1 cellular context compared by ENCODE assay signal in the genomic region with DNA sequence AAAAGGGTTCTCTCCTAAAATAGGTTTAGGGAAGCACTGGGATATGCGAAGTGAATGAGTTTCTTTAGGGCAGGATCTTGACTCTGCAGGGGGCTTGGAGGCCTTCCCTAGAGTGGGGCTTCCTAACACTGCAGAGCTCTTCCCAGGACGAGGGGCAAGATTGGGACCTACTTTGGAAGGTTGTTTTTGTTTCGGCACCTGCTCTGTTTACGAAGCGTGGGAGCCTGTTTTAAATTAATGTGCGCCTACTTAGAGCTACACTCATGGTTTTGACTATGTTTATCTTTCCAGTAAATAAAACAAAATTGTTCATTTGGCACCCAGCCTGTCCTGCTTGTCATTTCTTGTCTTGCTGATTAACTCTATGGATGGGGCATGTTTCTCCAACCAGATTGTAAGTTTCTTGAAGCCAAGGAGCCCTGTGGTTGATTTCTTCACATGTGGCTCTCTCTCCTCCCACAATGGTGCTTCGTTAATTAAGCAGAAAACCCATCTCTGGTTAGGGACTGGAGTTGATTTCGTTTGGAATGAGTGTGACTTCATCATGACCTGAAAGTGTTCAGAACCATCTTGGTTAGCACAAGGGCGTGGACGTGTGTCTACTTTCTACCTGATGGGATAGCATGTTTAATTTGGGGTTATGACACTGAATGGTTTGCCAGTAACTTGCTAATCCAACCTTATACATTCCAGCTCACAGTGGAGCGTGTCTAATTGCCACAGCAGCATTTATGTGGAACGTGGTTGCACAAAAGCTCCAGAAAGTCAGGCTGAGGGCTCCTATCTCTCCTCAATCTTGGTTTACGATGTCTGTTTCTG.
TF ChIP-seq lines count a peak whose summit lies in the region.

No MANE protein-coding gene starts in this region.

TF ChIP-seq in HEK293, 187 proteins besides CTCF, POLR2A, EP300 and RAD21 (continued from another document and continues in another):
- TF ChIP-seq ZFP69B (tag by site-specific recombination; IDR thresholded peaks at IDR 0.05): peak; percentile 48; the same call in 1 of the 2 replicates
- TF ChIP-seq, protein P1, sequence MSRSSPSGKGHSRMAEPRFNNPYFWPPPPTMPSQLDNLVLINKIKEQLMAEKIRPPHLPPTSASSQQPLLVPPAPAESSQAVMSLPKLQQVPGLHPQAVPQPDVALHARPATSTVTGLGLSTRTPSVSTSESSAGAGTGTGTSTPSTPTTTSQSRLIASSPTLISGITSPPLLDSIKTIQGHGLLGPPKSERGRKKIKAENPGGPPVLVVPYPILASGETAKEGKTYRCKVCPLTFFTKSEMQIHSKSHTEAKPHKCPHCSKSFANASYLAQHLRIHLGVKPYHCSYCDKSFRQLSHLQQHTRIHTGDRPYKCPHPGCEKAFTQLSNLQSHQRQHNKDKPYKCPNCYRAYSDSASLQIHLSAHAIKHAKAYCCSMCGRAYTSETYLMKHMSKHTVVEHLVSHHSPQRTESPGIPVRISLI (tag by site-specific recombination; IDR thresholded peaks at IDR 0.05): 0 out of 2 replicates have a peak, but pooled peaks have one; percentile 11
- TF ChIP-seq, protein P2, sequence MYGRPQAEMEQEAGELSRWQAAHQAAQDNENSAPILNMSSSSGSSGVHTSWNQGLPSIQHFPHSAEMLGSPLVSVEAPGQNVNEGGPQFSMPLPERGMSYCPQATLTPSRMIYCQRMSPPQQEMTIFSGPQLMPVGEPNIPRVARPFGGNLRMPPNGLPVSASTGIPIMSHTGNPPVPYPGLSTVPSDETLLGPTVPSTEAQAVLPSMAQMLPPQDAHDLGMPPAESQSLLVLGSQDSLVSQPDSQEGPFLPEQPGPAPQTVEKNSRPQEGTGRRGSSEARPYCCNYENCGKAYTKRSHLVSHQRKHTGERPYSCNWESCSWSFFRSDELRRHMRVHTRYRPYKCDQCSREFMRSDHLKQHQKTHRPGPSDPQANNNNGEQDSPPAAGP (tag by site-specific recombination; IDR thresholded peaks at IDR 0.05): peak; percentile 82; the same call in 1 of the 2 replicates
- peak; percentile 90 for TF ChIP-seq ZNF366 (tag by site-specific recombination; conservative IDR thresholded peaks at IDR 0.05)
- no peak for TF ChIP-seq ZNF658 (tag by site-specific recombination; IDR thresholded peaks at IDR 0.05)
- TF ChIP-seq ZNF16 (tag by site-specific recombination; IDR thresholded peaks at IDR 0.05; ENCODE audit: low read depth): no peak
- TF ChIP-seq, protein P3, sequence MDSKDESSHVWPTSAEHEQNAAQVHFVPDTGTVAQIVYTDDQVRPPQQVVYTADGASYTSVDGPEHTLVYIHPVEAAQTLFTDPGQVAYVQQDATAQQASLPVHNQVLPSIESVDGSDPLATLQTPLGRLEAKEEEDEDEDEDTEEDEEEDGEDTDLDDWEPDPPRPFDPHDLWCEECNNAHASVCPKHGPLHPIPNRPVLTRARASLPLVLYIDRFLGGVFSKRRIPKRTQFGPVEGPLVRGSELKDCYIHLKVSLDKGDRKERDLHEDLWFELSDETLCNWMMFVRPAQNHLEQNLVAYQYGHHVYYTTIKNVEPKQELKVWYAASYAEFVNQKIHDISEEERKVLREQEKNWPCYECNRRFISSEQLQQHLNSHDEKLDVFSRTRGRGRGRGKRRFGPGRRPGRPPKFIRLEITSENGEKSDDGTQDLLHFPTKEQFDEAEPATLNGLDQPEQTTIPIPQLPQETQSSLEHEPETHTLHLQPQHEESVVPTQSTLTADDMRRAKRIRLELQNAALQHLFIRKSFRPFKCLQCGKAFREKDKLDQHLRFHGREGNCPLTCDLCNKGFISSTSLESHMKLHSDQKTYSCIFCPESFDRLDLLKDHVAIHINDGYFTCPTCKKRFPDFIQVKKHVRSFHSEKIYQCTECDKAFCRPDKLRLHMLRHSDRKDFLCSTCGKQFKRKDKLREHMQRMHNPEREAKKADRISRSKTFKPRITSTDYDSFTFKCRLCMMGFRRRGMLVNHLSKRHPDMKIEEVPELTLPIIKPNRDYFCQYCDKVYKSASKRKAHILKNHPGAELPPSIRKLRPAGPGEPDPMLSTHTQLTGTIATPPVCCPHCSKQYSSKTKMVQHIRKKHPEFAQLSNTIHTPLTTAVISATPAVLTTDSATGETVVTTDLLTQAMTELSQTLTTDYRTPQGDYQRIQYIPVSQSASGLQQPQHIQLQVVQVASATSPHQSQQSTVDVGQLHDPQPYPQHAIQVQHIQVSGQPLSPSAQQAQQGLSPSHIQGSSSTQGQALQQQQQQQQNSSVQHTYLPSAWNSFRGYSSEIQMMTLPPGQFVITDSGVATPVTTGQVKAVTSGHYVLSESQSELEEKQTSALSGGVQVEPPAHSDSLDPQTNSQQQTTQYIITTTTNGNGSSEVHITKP (tag by site-specific recombination; IDR thresholded peaks at IDR 0.05): peak; percentile 74
- TF ChIP-seq ZNF391 (tag by site-specific recombination; IDR thresholded peaks at IDR 0.05; ENCODE audit: borderline replicate concordance, low read depth): no peak
- TF ChIP-seq BCL11A (tag by site-specific recombination; IDR thresholded peaks at IDR 0.05; ENCODE audit: low read depth): peak; percentile 72
- no peak for TF ChIP-seq ZNF155 (tag by site-specific recombination; IDR thresholded peaks at IDR 0.05)
- no peak; the same call in 1 of the 2 replicates for TF ChIP-seq KLF7 (tag by site-specific recombination; IDR thresholded peaks at IDR 0.05; ENCODE audit: borderline replicate concordance)
- TF ChIP-seq SCRT2 (tag by site-specific recombination; IDR thresholded peaks at IDR 0.05): 0 out of 2 replicates have a peak, but pooled peaks have one; percentile 27
- no peak for TF ChIP-seq HOXC10 (CRISPR knock-in tag; IDR thresholded peaks at IDR 0.05)
- peak; percentile 30; the same call in 1 of the 2 replicates for TF ChIP-seq ZNF184 (tag by site-specific recombination; IDR thresholded peaks at IDR 0.05)
- no peak for TF ChIP-seq ZNF146 (tag by site-specific recombination; IDR thresholded peaks at IDR 0.05)
- peak; percentile 57; the same call in 1 of the 2 replicates for TF ChIP-seq ZNF596 (tag by site-specific recombination; IDR thresholded peaks at IDR 0.05)
- no peak for TF ChIP-seq ZNF549 (tag by site-specific recombination; IDR thresholded peaks at IDR 0.05)
- no peak for TF ChIP-seq ZNF221 (tag by site-specific recombination; IDR thresholded peaks at IDR 0.05; ENCODE audit: borderline replicate concordance)
- TF ChIP-seq, protein P4, sequence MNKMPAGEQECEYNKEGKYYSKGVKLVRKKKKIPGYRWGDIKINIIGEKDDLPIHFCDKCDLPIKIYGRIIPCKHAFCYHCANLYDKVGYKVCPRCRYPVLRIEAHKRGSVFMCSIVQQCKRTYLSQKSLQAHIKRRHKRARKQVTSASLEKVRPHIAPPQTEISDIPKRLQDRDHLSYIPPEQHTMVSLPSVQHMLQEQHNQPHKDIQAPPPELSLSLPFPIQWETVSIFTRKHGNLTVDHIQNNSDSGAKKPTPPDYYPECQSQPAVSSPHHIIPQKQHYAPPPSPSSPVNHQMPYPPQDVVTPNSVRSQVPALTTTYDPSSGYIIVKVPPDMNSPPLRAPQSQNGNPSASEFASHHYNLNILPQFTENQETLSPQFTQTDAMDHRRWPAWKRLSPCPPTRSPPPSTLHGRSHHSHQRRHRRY (tag by site-specific recombination; IDR thresholded peaks at IDR 0.05): no peak
- peak; percentile 57 for TF ChIP-seq KLF10 (tag by site-specific recombination; IDR thresholded peaks at IDR 0.05)
- no peak for TF ChIP-seq ZNF707 (tag by site-specific recombination; IDR thresholded peaks at IDR 0.05)
- no peak for TF ChIP-seq ZNF350 (tag by site-specific recombination; IDR thresholded peaks at IDR 0.05)
- TF ChIP-seq PRDM1 (tag by site-specific recombination; IDR thresholded peaks at IDR 0.05): no peak
- TF ChIP-seq SALL2 (tag by site-specific recombination; IDR thresholded peaks at IDR 0.05; ENCODE audit: borderline replicate concordance): no peak
- peak; percentile 58 for TF ChIP-seq ZNF335 (tag by site-specific recombination; conservative IDR thresholded peaks at IDR 0.05)
- peak; percentile 55 for TF ChIP-seq KLF1 (tag by site-specific recombination; IDR thresholded peaks at IDR 0.05)
- no peak for TF ChIP-seq ZNF624 (tag by site-specific recombination; IDR thresholded peaks at IDR 0.05)
- TF ChIP-seq, protein P5, sequence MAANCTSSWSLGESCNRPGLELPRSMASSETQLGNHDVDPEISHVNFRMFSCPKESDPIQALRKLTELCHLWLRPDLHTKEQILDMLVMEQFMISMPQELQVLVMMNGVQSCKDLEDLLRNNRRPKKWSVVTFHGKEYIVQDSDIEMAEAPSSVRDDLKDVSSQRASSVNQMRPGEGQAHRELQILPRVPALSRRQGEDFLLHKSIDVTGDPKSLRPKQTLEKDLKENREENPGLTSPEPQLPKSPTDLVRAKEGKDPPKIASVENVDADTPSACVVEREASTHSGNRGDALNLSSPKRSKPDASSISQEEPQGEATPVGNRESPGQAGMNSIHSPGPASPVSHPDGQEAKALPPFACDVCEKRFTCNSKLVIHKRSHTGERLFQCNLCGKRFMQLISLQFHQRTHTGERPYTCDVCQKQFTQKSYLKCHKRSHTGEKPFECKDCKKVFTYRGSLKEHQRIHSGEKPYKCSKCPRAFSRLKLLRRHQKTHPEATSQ (tag by site-specific recombination; IDR thresholded peaks at IDR 0.05): no peak
- TF ChIP-seq, protein P6, sequence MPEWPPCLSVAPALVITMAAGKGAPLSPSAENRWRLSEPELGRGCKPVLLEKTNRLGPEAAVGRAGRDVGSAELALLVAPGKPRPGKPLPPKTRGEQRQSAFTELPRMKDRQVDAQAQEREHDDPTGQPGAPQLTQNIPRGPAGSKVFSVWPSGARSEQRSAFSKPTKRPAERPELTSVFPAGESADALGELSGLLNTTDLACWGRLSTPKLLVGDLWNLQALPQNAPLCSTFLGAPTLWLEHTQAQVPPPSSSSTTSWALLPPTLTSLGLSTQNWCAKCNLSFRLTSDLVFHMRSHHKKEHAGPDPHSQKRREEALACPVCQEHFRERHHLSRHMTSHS (tag by site-specific recombination; IDR thresholded peaks at IDR 0.05): no peak
- TF ChIP-seq GLIS1 (tag by site-specific recombination; IDR thresholded peaks at IDR 0.05): peak; percentile 86
- peak; percentile 82; the same call in 1 of the 2 replicates for TF ChIP-seq GLI2 (tag by site-specific recombination; IDR thresholded peaks at IDR 0.05; ENCODE audit: borderline replicate concordance, low read depth)
- TF ChIP-seq, protein P7, sequence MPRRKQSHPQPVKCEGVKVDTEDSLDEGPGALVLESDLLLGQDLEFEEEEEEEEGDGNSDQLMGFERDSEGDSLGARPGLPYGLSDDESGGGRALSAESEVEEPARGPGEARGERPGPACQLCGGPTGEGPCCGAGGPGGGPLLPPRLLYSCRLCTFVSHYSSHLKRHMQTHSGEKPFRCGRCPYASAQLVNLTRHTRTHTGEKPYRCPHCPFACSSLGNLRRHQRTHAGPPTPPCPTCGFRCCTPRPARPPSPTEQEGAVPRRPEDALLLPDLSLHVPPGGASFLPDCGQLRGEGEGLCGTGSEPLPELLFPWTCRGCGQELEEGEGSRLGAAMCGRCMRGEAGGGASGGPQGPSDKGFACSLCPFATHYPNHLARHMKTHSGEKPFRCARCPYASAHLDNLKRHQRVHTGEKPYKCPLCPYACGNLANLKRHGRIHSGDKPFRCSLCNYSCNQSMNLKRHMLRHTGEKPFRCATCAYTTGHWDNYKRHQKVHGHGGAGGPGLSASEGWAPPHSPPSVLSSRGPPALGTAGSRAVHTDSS (tag by site-specific recombination; IDR thresholded peaks at IDR 0.05): no peak
- TF ChIP-seq SCRT1 (tag by site-specific recombination; IDR thresholded peaks at IDR 0.05; ENCODE audit: borderline replicate concordance): 0 out of 2 replicates have a peak, but pooled peaks have one; percentile 36
- TF ChIP-seq ZNF530 (tag by site-specific recombination; IDR thresholded peaks at IDR 0.05; ENCODE audit: low read depth): no peak
- TF ChIP-seq, protein P8, sequence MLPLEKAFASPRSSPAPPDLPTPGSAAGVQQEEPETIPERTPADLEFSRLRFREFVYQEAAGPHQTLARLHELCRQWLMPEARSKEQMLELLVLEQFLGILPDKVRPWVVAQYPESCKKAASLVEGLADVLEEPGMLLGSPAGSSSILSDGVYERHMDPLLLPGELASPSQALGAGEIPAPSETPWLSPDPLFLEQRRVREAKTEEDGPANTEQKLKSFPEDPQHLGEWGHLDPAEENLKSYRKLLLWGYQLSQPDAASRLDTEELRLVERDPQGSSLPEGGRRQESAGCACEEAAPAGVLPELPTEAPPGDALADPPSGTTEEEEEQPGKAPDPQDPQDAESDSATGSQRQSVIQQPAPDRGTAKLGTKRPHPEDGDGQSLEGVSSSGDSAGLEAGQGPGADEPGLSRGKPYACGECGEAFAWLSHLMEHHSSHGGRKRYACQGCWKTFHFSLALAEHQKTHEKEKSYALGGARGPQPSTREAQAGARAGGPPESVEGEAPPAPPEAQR (tag by site-specific recombination; IDR thresholded peaks at IDR 0.05): no peak
- TF ChIP-seq, protein P9, sequence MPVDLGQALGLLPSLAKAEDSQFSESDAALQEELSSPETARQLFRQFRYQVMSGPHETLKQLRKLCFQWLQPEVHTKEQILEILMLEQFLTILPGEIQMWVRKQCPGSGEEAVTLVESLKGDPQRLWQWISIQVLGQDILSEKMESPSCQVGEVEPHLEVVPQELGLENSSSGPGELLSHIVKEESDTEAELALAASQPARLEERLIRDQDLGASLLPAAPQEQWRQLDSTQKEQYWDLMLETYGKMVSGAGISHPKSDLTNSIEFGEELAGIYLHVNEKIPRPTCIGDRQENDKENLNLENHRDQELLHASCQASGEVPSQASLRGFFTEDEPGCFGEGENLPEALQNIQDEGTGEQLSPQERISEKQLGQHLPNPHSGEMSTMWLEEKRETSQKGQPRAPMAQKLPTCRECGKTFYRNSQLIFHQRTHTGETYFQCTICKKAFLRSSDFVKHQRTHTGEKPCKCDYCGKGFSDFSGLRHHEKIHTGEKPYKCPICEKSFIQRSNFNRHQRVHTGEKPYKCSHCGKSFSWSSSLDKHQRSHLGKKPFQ (tag by site-specific recombination; IDR thresholded peaks at IDR 0.05): no peak
- no peak for TF ChIP-seq HOXD13 (CRISPR knock-in tag; IDR thresholded peaks at IDR 0.05; ENCODE audit: borderline replicate concordance)
- TF ChIP-seq ZNF561 (tag by site-specific recombination; IDR thresholded peaks at IDR 0.05; ENCODE audit: borderline replicate concordance): no peak
- TF ChIP-seq WT1 (tag by site-specific recombination; IDR thresholded peaks at IDR 0.05): peak; percentile 78
- TF ChIP-seq ZNF571 (tag by site-specific recombination; IDR thresholded peaks at IDR 0.05): no peak
- TF ChIP-seq MYNN (tag by site-specific recombination; IDR thresholded peaks at IDR 0.05; ENCODE audit: borderline replicate concordance): no peak
- TF ChIP-seq, protein P10, sequence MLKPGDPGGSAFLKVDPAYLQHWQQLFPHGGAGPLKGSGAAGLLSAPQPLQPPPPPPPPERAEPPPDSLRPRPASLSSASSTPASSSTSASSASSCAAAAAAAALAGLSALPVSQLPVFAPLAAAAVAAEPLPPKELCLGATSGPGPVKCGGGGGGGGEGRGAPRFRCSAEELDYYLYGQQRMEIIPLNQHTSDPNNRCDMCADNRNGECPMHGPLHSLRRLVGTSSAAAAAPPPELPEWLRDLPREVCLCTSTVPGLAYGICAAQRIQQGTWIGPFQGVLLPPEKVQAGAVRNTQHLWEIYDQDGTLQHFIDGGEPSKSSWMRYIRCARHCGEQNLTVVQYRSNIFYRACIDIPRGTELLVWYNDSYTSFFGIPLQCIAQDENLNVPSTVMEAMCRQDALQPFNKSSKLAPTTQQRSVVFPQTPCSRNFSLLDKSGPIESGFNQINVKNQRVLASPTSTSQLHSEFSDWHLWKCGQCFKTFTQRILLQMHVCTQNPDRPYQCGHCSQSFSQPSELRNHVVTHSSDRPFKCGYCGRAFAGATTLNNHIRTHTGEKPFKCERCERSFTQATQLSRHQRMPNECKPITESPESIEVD (tag by site-specific recombination; IDR thresholded peaks at IDR 0.05): peak; percentile 88
- TF ChIP-seq EGR2 (tag by site-specific recombination; IDR thresholded peaks at IDR 0.05; ENCODE audit: low read depth): no peak
- no peak for TF ChIP-seq ZNF791 (tag by site-specific recombination; IDR thresholded peaks at IDR 0.05)
- no peak for TF ChIP-seq ZNF514 (tag by site-specific recombination; IDR thresholded peaks at IDR 0.05)
- no peak for TF ChIP-seq REPIN1 (tag by site-specific recombination; IDR thresholded peaks at IDR 0.05; ENCODE audit: low read depth)
